14 cellular contexts compared by ENCODE assay signal in genomic region chr11:128311742-128312719, GRCh38.
DNase-seq lines count a peak whose midpoint lies in the region; ATAC-seq, FAIRE-seq and TF ChIP-seq lines count a peak whose summit lies in the region.
"Had no signal": no experiment of that assay in that cellular context is flagged by ENCODE, and none has a peak within 500 bp of the region (broad histone marks: within the 10 kb centered on the region; RNA-seq: fewer than 3 reads in every experiment).

No MANE protein-coding gene starts in this region.

- H3K27me3 ChIP-seq in mesenchymal stem cell (ENCODE audit: control insufficient read depth in 1 of 2, insufficient read depth in 1 of 2, low read length in 2 of 2) = no peaks in the 10 kb centered on the region
- H3K27me3 ChIP-seq: gastrocnemius medialis, pancreas had no signal

- H3K27ac Mint-ChIP-seq in activated naive CD8-positive, alpha-beta T cell = peak overlapping the region; percentile 90

- H3K14ac ChIP-seq in mesenchymal stem cell (ENCODE audit: low read length in 2 of 2) = no peak overlapping the region

- H4K8ac ChIP-seq in mesenchymal stem cell (ENCODE audit: low read length) = no peak overlapping the region

- no peak overlapping the region for H3K4me3 ChIP-seq in mesenchymal stem cell (ENCODE audit: insufficient read depth in 1 of 2, low read depth in 1 of 2, low read length in 2 of 2)
- H3K4me3 ChIP-seq: gastrocnemius medialis, HAP-1, pancreas had no signal

- H3K9ac ChIP-seq in mesenchymal stem cell (ENCODE audit: low read length) = no peak overlapping the region

- H2BK12ac ChIP-seq in mesenchymal stem cell (ENCODE audit: low read length in 2 of 2) = no peak overlapping the region

- no peaks in the 10 kb centered on the region for H3K27me3 Mint-ChIP-seq in activated naive CD8-positive, alpha-beta T cell

- TF ChIP-seq CTCF in GM10266 (IDR thresholded peaks at IDR 0.05; ENCODE audit: control insufficient read depth, insufficient read depth, low read depth, missing control alignments) = no peak

- no peaks in the 10 kb centered on the region for H3K36me3 ChIP-seq in mesenchymal stem cell (ENCODE audit: control insufficient read depth in 1 of 2, insufficient read depth in 2 of 2, low read depth in 1 of 2, low read length in 2 of 2)
- H3K36me3 ChIP-seq: gastrocnemius medialis, HAP-1, pancreas had no signal

- no peaks in the 10 kb centered on the region for H3K4me1 ChIP-seq in mesenchymal stem cell (ENCODE audit: control insufficient read depth, insufficient read depth, low read depth, low read length)
- H3K4me1 ChIP-seq: gastrocnemius medialis, HAP-1, pancreas had no signal

- H2BK120ac ChIP-seq in mesenchymal stem cell (ENCODE audit: low read depth, low read length) = no peak overlapping the region

- no peak overlapping the region for H3K27ac ChIP-seq in mesenchymal stem cell (ENCODE audit: low read length, poor library complexity, severe bottlenecking)
- H3K27ac ChIP-seq: gastrocnemius medialis, pancreas had no signal

- peak overlapping the region; percentile 19 for H3K4me3 Mint-ChIP-seq in activated naive CD8-positive, alpha-beta T cell

- H3K79me1 ChIP-seq in mesenchymal stem cell (replicated peaks; ENCODE audit: low read length, poor library complexity, severe bottlenecking) = no peaks in the 10 kb centered on the region

- TF ChIP-seq POLR2A in H54 (IDR thresholded peaks at IDR 0.05; ENCODE audit: low read depth, low read length) = no peak

- peaks cover 4% of the 10 kb centered on the region for H3K9me3 ChIP-seq in mesenchymal stem cell (ENCODE audit: control insufficient read depth, low read length)
- H3K9me3 ChIP-seq: gastrocnemius medialis, HAP-1, pancreas had no signal

- H3K4me1 Mint-ChIP-seq in activated naive CD8-positive, alpha-beta T cell (ENCODE audit: low read depth) = peaks cover 86% of the 10 kb centered on the region

- H3K18ac ChIP-seq in mesenchymal stem cell (ENCODE audit: low read depth in 1 of 2, low read length in 2 of 2) = no peak overlapping the region

- DNase-seq in GM10266 (ENCODE audit: extremely low spot score) (peak; percentile 40), amygdala (lab: John Stamatoyannopoulos, UW) (no peak), mesenchymal stem cell (no peak), DMS 273 (lab: John Stamatoyannopoulos, UW; ENCODE audit: unreplicated experiment) (no peak), H54 (ENCODE audit: insufficient read length, low spot score) (no peak)
- DNase-seq: gastrocnemius medialis, left cardiac atrium, NCI-H1436 treated with DMSO at 0.1 percent for 48 hours, pancreas, T-helper 9 cell had no signal

- H3K4me2 ChIP-seq in mesenchymal stem cell (ENCODE audit: low read length, poor library complexity, severe bottlenecking) = no peak overlapping the region

- peaks cover 21% of the 10 kb centered on the region for H3K9me3 Mint-ChIP-seq in activated naive CD8-positive, alpha-beta T cell (ENCODE audit: low read depth)

- ATAC-seq in GM19328 (IDR thresholded peaks at IDR 0.05; ENCODE audit: unreplicated experiment) (peak; percentile 62), HG03025 (IDR thresholded peaks at IDR 0.05; ENCODE audit: low FRiP score, unreplicated experiment) (peak; percentile 62)
- ATAC-seq: gastrocnemius medialis, left cardiac atrium, pancreas had no signal

- H2AK5ac ChIP-seq in mesenchymal stem cell (ENCODE audit: low read length, severe bottlenecking) = no peak overlapping the region

- 66% methylated on average over 3 of the region's 3 CpGs for WGBS in mesenchymal stem cell

- no peak overlapping the region for H3K23ac ChIP-seq in mesenchymal stem cell (ENCODE audit: low read length in 2 of 2)

- no peak overlapping the region for H2BK5ac ChIP-seq in mesenchymal stem cell (ENCODE audit: low read depth, low read length, poor library complexity, severe bottlenecking)

- H2AFZ ChIP-seq in mesenchymal stem cell (ENCODE audit: low read depth, low read length) = no peak overlapping the region

- no peak overlapping the region for H3K4ac ChIP-seq in mesenchymal stem cell (ENCODE audit: low read depth in 1 of 2, low read length in 2 of 2)

- H4K91ac ChIP-seq in mesenchymal stem cell (ENCODE audit: low read length) = no peak overlapping the region

- peaks cover 29% of the 10 kb centered on the region for H3K36me3 Mint-ChIP-seq in activated naive CD8-positive, alpha-beta T cell

- FAIRE-seq in H54 (lab: Jason Lieb, UNC) = no peak
- FAIRE-seq: pancreas had no signal

- no peak overlapping the region for H2BK15ac ChIP-seq in mesenchymal stem cell (ENCODE audit: low read depth, poor library complexity, severe bottlenecking)
